In genomic region chr15:43775411-43775965, GRCh38 we compare ENCODE assay signal across 1 cellular context.
A peak's percentile ranks its signal among the peaks of the same experiment; 100 is the strongest.
TF ChIP-seq lines count a peak whose summit lies in the region.

No MANE protein-coding gene starts in this region.

TF ChIP-seq in HepG2, 621 proteins besides CTCF, POLR2A, EP300 and RAD21 (continued from another document and continues in another):
- TF ChIP-seq IKZF5 (CRISPR knock-in tag; IDR thresholded peaks at IDR 0.05) (no peak; the same call in 1 of the 2 replicates), GFI1 (CRISPR knock-in tag; IDR thresholded peaks at IDR 0.05; ENCODE audit: borderline replicate concordance) (no peak), ZNF143 (CRISPR knock-in tag; IDR thresholded peaks at IDR 0.05) (peak; percentile 78), HINFP (CRISPR knock-in tag; IDR thresholded peaks at IDR 0.05; ENCODE audit: low read depth) (no peak), JUND (CRISPR knock-in tag; IDR thresholded peaks at IDR 0.05) (no peak), LCORL (IDR thresholded peaks at IDR 0.05) (no peak), LCORL (CRISPR knock-in tag; IDR thresholded peaks at IDR 0.05) (0 out of 2 replicates have a peak, but pooled peaks have one; percentile 44), ZNF101 (CRISPR knock-in tag; IDR thresholded peaks at IDR 0.05; ENCODE audit: borderline replicate concordance, low read depth) (no peak), ZNF687 (CRISPR knock-in tag; IDR thresholded peaks at IDR 0.05) (no peak), ZNF263 (CRISPR knock-in tag; IDR thresholded peaks at IDR 0.05) (peak; percentile 77), IKZF1 (IDR thresholded peaks at IDR 0.05) (no peak), ZNF652 (CRISPR knock-in tag; IDR thresholded peaks at IDR 0.05; ENCODE audit: borderline replicate concordance, low read depth) (0 out of 2 replicates have a peak, but pooled peaks have one; percentile 23), REPIN1 (CRISPR knock-in tag; IDR thresholded peaks at IDR 0.05; ENCODE audit: borderline replicate concordance, low read depth) (peak; percentile 23; the same call in 1 of the 2 replicates), GATAD2A (CRISPR knock-in tag; IDR thresholded peaks at IDR 0.05) (peak; percentile 37; the same call in 1 of the 2 replicates), TFE3 (CRISPR knock-in tag; IDR thresholded peaks at IDR 0.05) (0 out of 2 replicates have a peak, but pooled peaks have one; percentile 29), ELF4 (CRISPR knock-in tag; IDR thresholded peaks at IDR 0.05; ENCODE audit: borderline replicate concordance) (no peak), FOSL2 (CRISPR knock-in tag; IDR thresholded peaks at IDR 0.05) (peak; percentile 48; the same call in 1 of the 2 replicates), SIN3A (IDR thresholded peaks at IDR 0.05; ENCODE audit: borderline replicate concordance, low read depth, low read length) (peak; percentile 41; the same call in 1 of the 2 replicates), TFDP2 (CRISPR knock-in tag; IDR thresholded peaks at IDR 0.05) (no peak; the same call in 1 of the 2 replicates), BCL6 (CRISPR knock-in tag; IDR thresholded peaks at IDR 0.05) (0 out of 2 replicates have a peak, but pooled peaks have one; percentile 23), TEAD3 (CRISPR knock-in tag; optimal IDR thresholded peaks at IDR 0.05; ENCODE audit: borderline replicate concordance) (peak; percentile 43), ZNF33A (CRISPR knock-in tag; IDR thresholded peaks at IDR 0.05; ENCODE audit: borderline replicate concordance) (no peak), NFE2 (CRISPR knock-in tag; IDR thresholded peaks at IDR 0.05) (no peak), RFX1 (IDR thresholded peaks at IDR 0.05) (no peak), ZNF570 (CRISPR knock-in tag; IDR thresholded peaks at IDR 0.05; ENCODE audit: borderline replicate concordance) (no peak), GMEB2 (CRISPR knock-in tag; IDR thresholded peaks at IDR 0.05; ENCODE audit: low read depth) (no peak), ZNF574 (CRISPR knock-in tag; IDR thresholded peaks at IDR 0.05) (peak; percentile 62), GABPB1 (CRISPR knock-in tag; IDR thresholded peaks at IDR 0.05) (peak; percentile 25; the same call in 1 of the 2 replicates), SOX6 (IDR thresholded peaks at IDR 0.05) (no peak), SOX6 (CRISPR knock-in tag; IDR thresholded peaks at IDR 0.05) (peak; percentile 51), NPAS2 (CRISPR knock-in tag; IDR thresholded peaks at IDR 0.05; ENCODE audit: borderline replicate concordance) (no peak), ZNF280D (CRISPR knock-in tag; IDR thresholded peaks at IDR 0.05) (0 out of 2 replicates have a peak, but pooled peaks have one; percentile 10), PRDM10 (CRISPR knock-in tag; IDR thresholded peaks at IDR 0.05; ENCODE audit: low read depth) (peak; percentile 47; the same call in 1 of the 2 replicates), TAF1 (CRISPR knock-in tag; IDR thresholded peaks at IDR 0.05) (no peak)
